In the genomic region with DNA sequence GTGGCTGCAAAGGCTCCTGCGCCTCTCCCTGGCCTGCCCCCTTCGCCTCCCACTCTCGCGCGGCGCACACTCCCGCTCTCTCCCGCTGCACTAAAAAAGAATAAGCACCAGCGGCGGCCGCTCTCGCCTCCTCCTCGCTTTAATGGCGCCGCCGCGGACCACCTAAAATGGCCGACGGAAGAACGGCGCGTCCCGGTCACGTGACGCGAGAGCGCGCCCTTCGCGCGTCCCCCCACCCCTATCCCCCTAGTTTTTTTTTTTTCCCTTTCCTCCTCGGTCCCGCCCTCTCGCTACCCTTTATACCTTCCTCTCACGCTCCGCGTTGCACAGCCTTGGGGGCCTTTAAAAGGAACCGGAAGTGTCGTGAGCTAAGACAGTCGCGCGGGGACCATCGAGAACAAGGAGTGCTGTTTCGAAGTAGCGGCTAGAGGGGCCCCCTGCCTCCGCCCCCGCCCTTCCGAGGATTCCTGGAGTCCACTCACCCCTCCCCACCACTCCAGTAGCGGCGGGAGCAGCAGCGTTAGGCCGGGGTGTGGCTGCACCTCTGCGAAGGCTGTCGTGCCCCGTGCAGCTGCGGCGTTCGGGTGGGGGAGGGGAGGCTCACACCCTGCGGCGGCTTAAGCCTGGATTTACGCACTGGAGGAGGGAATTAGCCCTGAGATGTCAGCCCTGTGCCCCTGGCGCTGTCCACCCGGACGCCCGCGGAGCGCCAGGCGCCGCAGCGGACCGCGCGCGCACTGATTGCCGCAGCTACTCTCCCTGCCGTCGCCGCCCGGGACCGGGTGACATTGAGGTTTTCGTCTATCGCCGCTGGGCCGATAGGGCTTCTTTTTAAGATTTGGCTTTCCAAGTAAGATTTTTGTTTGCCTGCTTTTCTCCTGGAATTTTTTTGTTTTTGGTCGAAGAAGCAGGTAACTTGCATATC, we compare ENCODE assay signal across 1 cellular context.
TF ChIP-seq lines count a peak whose summit lies in the region.

A gene with protein sequence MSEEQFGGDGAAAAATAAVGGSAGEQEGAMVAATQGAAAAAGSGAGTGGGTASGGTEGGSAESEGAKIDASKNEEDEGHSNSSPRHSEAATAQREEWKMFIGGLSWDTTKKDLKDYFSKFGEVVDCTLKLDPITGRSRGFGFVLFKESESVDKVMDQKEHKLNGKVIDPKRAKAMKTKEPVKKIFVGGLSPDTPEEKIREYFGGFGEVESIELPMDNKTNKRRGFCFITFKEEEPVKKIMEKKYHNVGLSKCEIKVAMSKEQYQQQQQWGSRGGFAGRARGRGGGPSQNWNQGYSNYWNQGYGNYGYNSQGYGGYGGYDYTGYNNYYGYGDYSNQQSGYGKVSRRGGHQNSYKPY (minus strand): TSS at position 176 of the 925 bp plus-strand sequence. CDS start 313 bp downstream, outside the sequence.

TF ChIP-seq in HepG2, 621 proteins besides CTCF, POLR2A, EP300 and RAD21 (continued from another document and continues in another):
- TF ChIP-seq, protein P1, sequence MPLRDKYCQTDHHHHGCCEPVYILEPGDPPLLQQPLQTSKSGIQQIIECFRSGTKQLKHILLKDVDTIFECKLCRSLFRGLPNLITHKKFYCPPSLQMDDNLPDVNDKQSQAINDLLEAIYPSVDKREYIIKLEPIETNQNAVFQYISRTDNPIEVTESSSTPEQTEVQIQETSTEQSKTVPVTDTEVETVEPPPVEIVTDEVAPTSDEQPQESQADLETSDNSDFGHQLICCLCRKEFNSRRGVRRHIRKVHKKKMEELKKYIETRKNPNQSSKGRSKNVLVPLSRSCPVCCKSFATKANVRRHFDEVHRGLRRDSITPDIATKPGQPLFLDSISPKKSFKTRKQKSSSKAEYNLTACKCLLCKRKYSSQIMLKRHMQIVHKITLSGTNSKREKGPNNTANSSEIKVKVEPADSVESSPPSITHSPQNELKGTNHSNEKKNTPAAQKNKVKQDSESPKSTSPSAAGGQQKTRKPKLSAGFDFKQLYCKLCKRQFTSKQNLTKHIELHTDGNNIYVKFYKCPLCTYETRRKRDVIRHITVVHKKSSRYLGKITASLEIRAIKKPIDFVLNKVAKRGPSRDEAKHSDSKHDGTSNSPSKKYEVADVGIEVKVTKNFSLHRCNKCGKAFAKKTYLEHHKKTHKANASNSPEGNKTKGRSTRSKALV (CRISPR knock-in tag; IDR thresholded peaks at IDR 0.05): peak; percentile 87; the same call in 1 of the 2 replicates
- TF ChIP-seq, protein P2, sequence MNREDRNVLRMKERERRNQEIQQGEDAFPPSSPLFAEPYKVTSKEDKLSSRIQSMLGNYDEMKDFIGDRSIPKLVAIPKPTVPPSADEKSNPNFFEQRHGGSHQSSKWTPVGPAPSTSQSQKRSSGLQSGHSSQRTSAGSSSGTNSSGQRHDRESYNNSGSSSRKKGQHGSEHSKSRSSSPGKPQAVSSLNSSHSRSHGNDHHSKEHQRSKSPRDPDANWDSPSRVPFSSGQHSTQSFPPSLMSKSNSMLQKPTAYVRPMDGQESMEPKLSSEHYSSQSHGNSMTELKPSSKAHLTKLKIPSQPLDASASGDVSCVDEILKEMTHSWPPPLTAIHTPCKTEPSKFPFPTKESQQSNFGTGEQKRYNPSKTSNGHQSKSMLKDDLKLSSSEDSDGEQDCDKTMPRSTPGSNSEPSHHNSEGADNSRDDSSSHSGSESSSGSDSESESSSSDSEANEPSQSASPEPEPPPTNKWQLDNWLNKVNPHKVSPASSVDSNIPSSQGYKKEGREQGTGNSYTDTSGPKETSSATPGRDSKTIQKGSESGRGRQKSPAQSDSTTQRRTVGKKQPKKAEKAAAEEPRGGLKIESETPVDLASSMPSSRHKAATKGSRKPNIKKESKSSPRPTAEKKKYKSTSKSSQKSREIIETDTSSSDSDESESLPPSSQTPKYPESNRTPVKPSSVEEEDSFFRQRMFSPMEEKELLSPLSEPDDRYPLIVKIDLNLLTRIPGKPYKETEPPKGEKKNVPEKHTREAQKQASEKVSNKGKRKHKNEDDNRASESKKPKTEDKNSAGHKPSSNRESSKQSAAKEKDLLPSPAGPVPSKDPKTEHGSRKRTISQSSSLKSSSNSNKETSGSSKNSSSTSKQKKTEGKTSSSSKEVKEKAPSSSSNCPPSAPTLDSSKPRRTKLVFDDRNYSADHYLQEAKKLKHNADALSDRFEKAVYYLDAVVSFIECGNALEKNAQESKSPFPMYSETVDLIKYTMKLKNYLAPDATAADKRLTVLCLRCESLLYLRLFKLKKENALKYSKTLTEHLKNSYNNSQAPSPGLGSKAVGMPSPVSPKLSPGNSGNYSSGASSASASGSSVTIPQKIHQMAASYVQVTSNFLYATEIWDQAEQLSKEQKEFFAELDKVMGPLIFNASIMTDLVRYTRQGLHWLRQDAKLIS (CRISPR knock-in tag; IDR thresholded peaks at IDR 0.05): peak; percentile 52; the same call in 1 of the 2 replicates
- TF ChIP-seq, protein P3, sequence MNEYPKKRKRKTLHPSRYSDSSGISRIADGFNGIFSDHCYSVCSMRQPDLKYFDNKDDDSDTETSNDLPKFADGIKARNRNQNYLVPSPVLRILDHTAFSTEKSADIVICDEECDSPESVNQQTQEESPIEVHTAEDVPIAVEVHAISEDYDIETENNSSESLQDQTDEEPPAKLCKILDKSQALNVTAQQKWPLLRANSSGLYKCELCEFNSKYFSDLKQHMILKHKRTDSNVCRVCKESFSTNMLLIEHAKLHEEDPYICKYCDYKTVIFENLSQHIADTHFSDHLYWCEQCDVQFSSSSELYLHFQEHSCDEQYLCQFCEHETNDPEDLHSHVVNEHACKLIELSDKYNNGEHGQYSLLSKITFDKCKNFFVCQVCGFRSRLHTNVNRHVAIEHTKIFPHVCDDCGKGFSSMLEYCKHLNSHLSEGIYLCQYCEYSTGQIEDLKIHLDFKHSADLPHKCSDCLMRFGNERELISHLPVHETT (CRISPR knock-in tag; conservative IDR thresholded peaks at IDR 0.05): peak; percentile 84
- peak; percentile 39; the same call in 1 of the 2 replicates for TF ChIP-seq KDM6A (CRISPR knock-in tag; IDR thresholded peaks at IDR 0.05; ENCODE audit: low read depth)
- TF ChIP-seq ZNF329 (CRISPR knock-in tag; IDR thresholded peaks at IDR 0.05; ENCODE audit: low read depth): no peak
- TF ChIP-seq ZMYM4 (CRISPR knock-in tag; IDR thresholded peaks at IDR 0.05): peak; percentile 96
- TF ChIP-seq ZNF839 (CRISPR knock-in tag; IDR thresholded peaks at IDR 0.05; ENCODE audit: borderline replicate concordance): 0 out of 2 replicates have a peak, but pooled peaks have one; percentile 39
- no peak; the same call in 1 of the 2 replicates for TF ChIP-seq ZNF7 (CRISPR knock-in tag; IDR thresholded peaks at IDR 0.05)
- TF ChIP-seq XBP1 (CRISPR knock-in tag; IDR thresholded peaks at IDR 0.05): no peak
- TF ChIP-seq, protein P4, sequence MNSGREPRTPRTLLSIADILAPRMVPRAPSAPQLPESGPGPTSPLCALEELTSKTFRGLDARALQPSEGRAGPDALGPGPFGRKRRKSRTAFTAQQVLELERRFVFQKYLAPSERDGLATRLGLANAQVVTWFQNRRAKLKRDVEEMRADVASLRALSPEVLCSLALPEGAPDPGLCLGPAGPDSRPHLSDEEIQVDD (CRISPR knock-in tag; IDR thresholded peaks at IDR 0.05; ENCODE audit: borderline replicate concordance): 0 out of 2 replicates have a peak, but pooled peaks have one; percentile 28
- TF ChIP-seq ZNF143 (CRISPR knock-in tag; IDR thresholded peaks at IDR 0.05): 0 out of 2 replicates have a peak, but pooled peaks have one; percentile 31
- TF ChIP-seq GPN1 (CRISPR knock-in tag; IDR thresholded peaks at IDR 0.05; ENCODE audit: borderline replicate concordance): 0 out of 2 replicates have a peak, but pooled peaks have one; percentile 32
- TF ChIP-seq HNF4G (IDR thresholded peaks at IDR 0.05; ENCODE audit: borderline replicate concordance, low read depth, low read length): 0 out of 2 replicates have a peak, but pooled peaks have one; percentile 40
- peak; percentile 21 for TF ChIP-seq HNF4G (CRISPR knock-in tag; IDR thresholded peaks at IDR 0.05; ENCODE audit: borderline replicate concordance, low read depth)
- TF ChIP-seq MAFG (CRISPR knock-in tag; IDR thresholded peaks at IDR 0.05): no peak
- no peak for TF ChIP-seq ZNF230 (CRISPR knock-in tag; IDR thresholded peaks at IDR 0.05)
- no peak for TF ChIP-seq ZSCAN21 (CRISPR knock-in tag; IDR thresholded peaks at IDR 0.05; ENCODE audit: borderline replicate concordance)
- no peak for TF ChIP-seq ZNF546 (CRISPR knock-in tag; conservative IDR thresholded peaks at IDR 0.05)
- peak; percentile 68 for TF ChIP-seq FOSL2 (CRISPR knock-in tag; IDR thresholded peaks at IDR 0.05)
- peak; percentile 48; the same call in 1 of the 2 replicates for TF ChIP-seq ZKSCAN8 (CRISPR knock-in tag; IDR thresholded peaks at IDR 0.05; ENCODE audit: borderline replicate concordance)
- no peak for TF ChIP-seq TCF12 (IDR thresholded peaks at IDR 0.05)
- TF ChIP-seq TCF12 (CRISPR knock-in tag; IDR thresholded peaks at IDR 0.05): peak; percentile 61
- peak; percentile 87 for TF ChIP-seq MAF1 (CRISPR knock-in tag; IDR thresholded peaks at IDR 0.05; ENCODE audit: borderline replicate concordance)
- TF ChIP-seq NR1H2 (CRISPR knock-in tag; IDR thresholded peaks at IDR 0.05; ENCODE audit: borderline replicate concordance, low read depth): no peak; the same call in 1 of the 2 replicates
- no peak; the same call in 1 of the 2 replicates for TF ChIP-seq RCOR2 (CRISPR knock-in tag; IDR thresholded peaks at IDR 0.05)
- peak; percentile 85 for TF ChIP-seq CREM (IDR thresholded peaks at IDR 0.05)
- no peak for TF ChIP-seq CREM (CRISPR knock-in tag; IDR thresholded peaks at IDR 0.05)
- peak; percentile 83 for TF ChIP-seq ELF1 (CRISPR knock-in tag; IDR thresholded peaks at IDR 0.05)
- TF ChIP-seq, protein P5, sequence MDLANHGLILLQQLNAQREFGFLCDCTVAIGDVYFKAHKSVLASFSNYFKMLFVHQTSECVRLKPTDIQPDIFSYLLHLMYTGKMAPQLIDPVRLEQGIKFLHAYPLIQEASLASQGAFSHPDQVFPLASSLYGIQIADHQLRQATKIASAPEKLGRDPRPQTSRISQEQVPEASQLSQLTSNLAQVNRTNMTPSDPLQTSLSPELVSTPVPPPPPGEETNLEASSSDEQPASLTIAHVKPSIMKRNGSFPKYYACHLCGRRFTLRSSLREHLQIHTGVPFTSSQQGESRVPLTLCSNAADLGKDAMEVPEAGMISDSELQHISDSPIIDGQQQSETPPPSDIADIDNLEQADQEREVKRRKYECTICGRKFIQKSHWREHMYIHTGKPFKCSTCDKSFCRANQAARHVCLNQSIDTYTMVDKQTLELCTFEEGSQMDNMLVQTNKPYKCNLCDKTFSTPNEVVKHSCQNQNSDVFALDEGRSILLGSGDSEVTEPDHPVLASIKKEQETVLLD (CRISPR knock-in tag; IDR thresholded peaks at IDR 0.05; ENCODE audit: low read depth): peak; percentile 96
- peak; percentile 66; the same call in 1 of the 2 replicates for TF ChIP-seq DNMT1 (CRISPR knock-in tag; IDR thresholded peaks at IDR 0.05)
- TF ChIP-seq, protein P6, sequence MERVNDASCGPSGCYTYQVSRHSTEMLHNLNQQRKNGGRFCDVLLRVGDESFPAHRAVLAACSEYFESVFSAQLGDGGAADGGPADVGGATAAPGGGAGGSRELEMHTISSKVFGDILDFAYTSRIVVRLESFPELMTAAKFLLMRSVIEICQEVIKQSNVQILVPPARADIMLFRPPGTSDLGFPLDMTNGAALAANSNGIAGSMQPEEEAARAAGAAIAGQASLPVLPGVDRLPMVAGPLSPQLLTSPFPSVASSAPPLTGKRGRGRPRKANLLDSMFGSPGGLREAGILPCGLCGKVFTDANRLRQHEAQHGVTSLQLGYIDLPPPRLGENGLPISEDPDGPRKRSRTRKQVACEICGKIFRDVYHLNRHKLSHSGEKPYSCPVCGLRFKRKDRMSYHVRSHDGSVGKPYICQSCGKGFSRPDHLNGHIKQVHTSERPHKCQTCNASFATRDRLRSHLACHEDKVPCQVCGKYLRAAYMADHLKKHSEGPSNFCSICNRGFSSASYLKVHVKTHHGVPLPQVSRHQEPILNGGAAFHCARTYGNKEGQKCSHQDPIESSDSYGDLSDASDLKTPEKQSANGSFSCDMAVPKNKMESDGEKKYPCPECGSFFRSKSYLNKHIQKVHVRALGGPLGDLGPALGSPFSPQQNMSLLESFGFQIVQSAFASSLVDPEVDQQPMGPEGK (CRISPR knock-in tag; IDR thresholded peaks at IDR 0.05): peak; percentile 92
- TF ChIP-seq HDAC1 (CRISPR knock-in tag; IDR thresholded peaks at IDR 0.05): peak; percentile 94
- TF ChIP-seq, protein P7, sequence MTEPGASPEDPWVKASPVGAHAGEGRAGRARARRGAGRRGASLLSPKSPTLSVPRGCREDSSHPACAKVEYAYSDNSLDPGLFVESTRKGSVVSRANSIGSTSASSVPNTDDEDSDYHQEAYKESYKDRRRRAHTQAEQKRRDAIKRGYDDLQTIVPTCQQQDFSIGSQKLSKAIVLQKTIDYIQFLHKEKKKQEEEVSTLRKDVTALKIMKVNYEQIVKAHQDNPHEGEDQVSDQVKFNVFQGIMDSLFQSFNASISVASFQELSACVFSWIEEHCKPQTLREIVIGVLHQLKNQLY (CRISPR knock-in tag; IDR thresholded peaks at IDR 0.05): peak; percentile 50; the same call in 1 of the 2 replicates
- TF ChIP-seq, protein P8, sequence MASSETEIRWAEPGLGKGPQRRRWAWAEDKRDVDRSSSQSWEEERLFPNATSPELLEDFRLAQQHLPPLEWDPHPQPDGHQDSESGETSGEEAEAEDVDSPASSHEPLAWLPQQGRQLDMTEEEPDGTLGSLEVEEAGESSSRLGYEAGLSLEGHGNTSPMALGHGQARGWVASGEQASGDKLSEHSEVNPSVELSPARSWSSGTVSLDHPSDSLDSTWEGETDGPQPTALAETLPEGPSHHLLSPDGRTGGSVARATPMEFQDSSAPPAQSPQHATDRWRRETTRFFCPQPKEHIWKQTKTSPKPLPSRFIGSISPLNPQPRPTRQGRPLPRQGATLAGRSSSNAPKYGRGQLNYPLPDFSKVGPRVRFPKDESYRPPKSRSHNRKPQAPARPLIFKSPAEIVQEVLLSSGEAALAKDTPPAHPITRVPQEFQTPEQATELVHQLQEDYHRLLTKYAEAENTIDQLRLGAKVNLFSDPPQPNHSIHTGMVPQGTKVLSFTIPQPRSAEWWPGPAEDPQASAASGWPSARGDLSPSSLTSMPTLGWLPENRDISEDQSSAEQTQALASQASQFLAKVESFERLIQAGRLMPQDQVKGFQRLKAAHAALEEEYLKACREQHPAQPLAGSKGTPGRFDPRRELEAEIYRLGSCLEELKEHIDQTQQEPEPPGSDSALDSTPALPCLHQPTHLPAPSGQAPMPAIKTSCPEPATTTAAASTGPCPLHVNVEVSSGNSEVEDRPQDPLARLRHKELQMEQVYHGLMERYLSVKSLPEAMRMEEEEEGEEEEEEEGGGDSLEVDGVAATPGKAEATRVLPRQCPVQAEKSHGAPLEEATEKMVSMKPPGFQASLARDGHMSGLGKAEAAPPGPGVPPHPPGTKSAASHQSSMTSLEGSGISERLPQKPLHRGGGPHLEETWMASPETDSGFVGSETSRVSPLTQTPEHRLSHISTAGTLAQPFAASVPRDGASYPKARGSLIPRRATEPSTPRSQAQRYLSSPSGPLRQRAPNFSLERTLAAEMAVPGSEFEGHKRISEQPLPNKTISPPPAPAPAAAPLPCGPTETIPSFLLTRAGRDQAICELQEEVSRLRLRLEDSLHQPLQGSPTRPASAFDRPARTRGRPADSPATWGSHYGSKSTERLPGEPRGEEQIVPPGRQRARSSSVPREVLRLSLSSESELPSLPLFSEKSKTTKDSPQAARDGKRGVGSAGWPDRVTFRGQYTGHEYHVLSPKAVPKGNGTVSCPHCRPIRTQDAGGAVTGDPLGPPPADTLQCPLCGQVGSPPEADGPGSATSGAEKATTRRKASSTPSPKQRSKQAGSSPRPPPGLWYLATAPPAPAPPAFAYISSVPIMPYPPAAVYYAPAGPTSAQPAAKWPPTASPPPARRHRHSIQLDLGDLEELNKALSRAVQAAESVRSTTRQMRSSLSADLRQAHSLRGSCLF (CRISPR knock-in tag; IDR thresholded peaks at IDR 0.05; ENCODE audit: borderline replicate concordance): no peak
- TF ChIP-seq ERF (CRISPR knock-in tag; IDR thresholded peaks at IDR 0.05): peak; percentile 95
- 0 out of 2 replicates have a peak, but pooled peaks have one; percentile 41 for TF ChIP-seq FIP1L1 (IDR thresholded peaks at IDR 0.05; ENCODE audit: borderline replicate concordance, insufficient read depth, low read depth, low read length)
- TF ChIP-seq CHCHD3 (CRISPR knock-in tag; IDR thresholded peaks at IDR 0.05): 0 out of 2 replicates have a peak, but pooled peaks have one; percentile 22
- TF ChIP-seq HOXA3 (CRISPR knock-in tag; IDR thresholded peaks at IDR 0.05): peak; percentile 96
